ENCODE assay signal across 9 cellular contexts in the genomic region with DNA sequence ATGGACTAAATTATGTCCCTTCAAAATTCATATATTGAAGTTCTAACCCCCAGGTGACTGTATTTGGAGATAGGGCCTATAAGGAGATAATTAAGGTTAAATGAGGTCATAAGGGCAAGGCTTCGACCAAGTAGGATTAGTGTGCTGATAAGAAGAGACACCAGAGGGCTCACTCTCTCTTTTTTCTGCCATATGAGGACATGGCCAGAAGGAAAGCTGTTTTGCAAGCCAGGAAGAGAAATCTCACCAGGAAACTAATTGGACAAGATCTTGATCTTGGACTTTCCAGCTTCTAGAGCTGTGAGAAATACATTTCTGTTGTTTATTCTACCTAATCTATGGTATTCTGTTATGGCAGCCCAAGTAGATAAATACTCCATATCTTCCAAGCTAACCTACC.
DNase-seq lines count a peak whose midpoint lies in the region; ATAC-seq and TF ChIP-seq lines count a peak whose summit lies in the region.
"Had no signal": no experiment of that assay in that cellular context is flagged by ENCODE, and none has a peak within 500 bp of the region (broad histone marks: within the 10 kb centered on the region; RNA-seq: fewer than 3 reads in every experiment).

No MANE protein-coding gene starts in this region.

- DNase-seq in DMS 273 (lab: John Stamatoyannopoulos, UW; ENCODE audit: unreplicated experiment) = peak; percentile 74
- DNase-seq in HT1080 (ENCODE audit: low read depth) = peak; percentile 41
- DNase-seq in RPMI8226 = peak; percentile 51
- DNase-seq in kidney glomerular epithelial cell (lab: John Stamatoyannopoulos, UW) = peak; percentile 36
- DNase-seq in stimulated activated CD4-positive, alpha-beta T cell treated with anti-CD3 and anti-CD28 coated beads, Interleukin-12 subunit alpha, Interleukin-12 subunit beta, amount 100 ng/mL, for 4 hours = no peak
- DNase-seq in Karpas-422 = no peak
- no peak for DNase-seq in CD8-positive, alpha-beta T cell
- DNase-seq: stimulated activated CD8-positive, alpha-beta memory T cell treated with anti-CD3 and anti-CD28 coated beads, Interleukin-4, amount 100 ng/mL, for 48 hours had no signal

- no peak for ATAC-seq in GM21723 (IDR thresholded peaks at IDR 0.05; ENCODE audit: unreplicated experiment)
- no peak for ATAC-seq in CD8-positive, alpha-beta T cell

- H3K36me3 ChIP-seq in Karpas-422 (ENCODE audit: insufficient read depth, low read length) = no peaks in the 10 kb centered on the region
- H3K36me3 ChIP-seq in CD8-positive, alpha-beta T cell (ENCODE audit: insufficient read depth, low read length) = no peaks in the 10 kb centered on the region

- POLR2A ChIA-PET in CD8-positive, alpha-beta T cell (lab: Charles Lee) = no interaction called here

- TF ChIP-seq CTCF in CD8-positive, alpha-beta T cell (IDR thresholded peaks at IDR 0.05) = no peak

- no peak overlapping the region for H3K27ac ChIP-seq in Karpas-422 (ENCODE audit: low read length)
- no peak overlapping the region for H3K27ac ChIP-seq in CD8-positive, alpha-beta T cell (ENCODE audit: low read depth, low read length)

- H3K27me3 Mint-ChIP-seq in CD8-positive, alpha-beta T cell (ENCODE audit: low read depth) = no peaks in the 10 kb centered on the region

- H3K27me3 ChIP-seq in Karpas-422 (ENCODE audit: low read length) = no peaks in the 10 kb centered on the region
- H3K27me3 ChIP-seq in CD8-positive, alpha-beta T cell (ENCODE audit: insufficient read depth, low read length) = no peaks in the 10 kb centered on the region

- H3K36me3 Mint-ChIP-seq in CD8-positive, alpha-beta T cell = no peaks in the 10 kb centered on the region

- peaks cover 22% of the 10 kb centered on the region for H3K9me3 ChIP-seq in Karpas-422 (ENCODE audit: low read length)
- no peaks in the 10 kb centered on the region for H3K9me3 ChIP-seq in CD8-positive, alpha-beta T cell (ENCODE audit: low read length)

- no peak overlapping the region for H3K27ac Mint-ChIP-seq in CD8-positive, alpha-beta T cell

- H2AFZ ChIP-seq in Karpas-422 (ENCODE audit: low read length) = no peak overlapping the region

- H3K9me3 Mint-ChIP-seq in CD8-positive, alpha-beta T cell = peaks cover 2% of the 10 kb centered on the region

- H3K4me2 ChIP-seq in Karpas-422 (ENCODE audit: low read depth, low read length, poor library complexity, severe bottlenecking) = no peak overlapping the region

- H3K9ac ChIP-seq in Karpas-422 (ENCODE audit: low read length) = no peak overlapping the region

- no peaks in the 10 kb centered on the region for H4K20me1 ChIP-seq in Karpas-422 (ENCODE audit: insufficient read depth, low read depth, low read length)

- CTCF ChIA-PET in CD8-positive, alpha-beta T cell (lab: Charles Lee) = interaction anchor here (0.6 kb wide), 1 partner anchor 163 kb away, joined by 4 read pairs; no protein-coding TSS in a partner anchor

- H3K4me3 ChIP-seq in Karpas-422 (ENCODE audit: low read length) = no peak overlapping the region
- H3K4me3 ChIP-seq in CD8-positive, alpha-beta T cell (ENCODE audit: low read depth, low read length) = no peak overlapping the region

- H3K4me1 Mint-ChIP-seq in CD8-positive, alpha-beta T cell (ENCODE audit: low read depth) = no peaks in the 10 kb centered on the region

- H3K4me1 ChIP-seq in Karpas-422 (ENCODE audit: low read length) = no peaks in the 10 kb centered on the region
- no peaks in the 10 kb centered on the region for H3K4me1 ChIP-seq in CD8-positive, alpha-beta T cell (ENCODE audit: insufficient read depth, low read length)

- H3K9me2 ChIP-seq in Karpas-422 (replicated peaks; ENCODE audit: insufficient read depth, low read length) = no peaks in the 10 kb centered on the region

- no peaks in the 10 kb centered on the region for H3K79me2 ChIP-seq in Karpas-422 (ENCODE audit: low read length)

- H3K4me3 Mint-ChIP-seq in CD8-positive, alpha-beta T cell = no peak overlapping the region

- intact Hi-C loops in CD8-positive, alpha-beta T cell (cut with DNase I, micrococcal nuclease) = no loop called here

Comparison
In these comparisons a context has a peak if more than half of its experiments do, and no peak if none do; other contexts are left out.
1. DNase-seq: peak in DMS 273 (single experiment), HT1080 (single experiment), RPMI8226 (single experiment) and kidney glomerular epithelial cell (single experiment); none in stimulated activated CD4-positive, alpha-beta T cell treated with anti-CD3 and anti-CD28 coated beads, Interleukin-12 subunit alpha, Interleukin-12 subunit beta, amount 100 ng/mL, for 4 hours (single experiment), Karpas-422 (single experiment) and CD8-positive, alpha-beta T cell (0 of 7).